ENCODE assay signal across 35 cellular contexts in the genomic region with DNA sequence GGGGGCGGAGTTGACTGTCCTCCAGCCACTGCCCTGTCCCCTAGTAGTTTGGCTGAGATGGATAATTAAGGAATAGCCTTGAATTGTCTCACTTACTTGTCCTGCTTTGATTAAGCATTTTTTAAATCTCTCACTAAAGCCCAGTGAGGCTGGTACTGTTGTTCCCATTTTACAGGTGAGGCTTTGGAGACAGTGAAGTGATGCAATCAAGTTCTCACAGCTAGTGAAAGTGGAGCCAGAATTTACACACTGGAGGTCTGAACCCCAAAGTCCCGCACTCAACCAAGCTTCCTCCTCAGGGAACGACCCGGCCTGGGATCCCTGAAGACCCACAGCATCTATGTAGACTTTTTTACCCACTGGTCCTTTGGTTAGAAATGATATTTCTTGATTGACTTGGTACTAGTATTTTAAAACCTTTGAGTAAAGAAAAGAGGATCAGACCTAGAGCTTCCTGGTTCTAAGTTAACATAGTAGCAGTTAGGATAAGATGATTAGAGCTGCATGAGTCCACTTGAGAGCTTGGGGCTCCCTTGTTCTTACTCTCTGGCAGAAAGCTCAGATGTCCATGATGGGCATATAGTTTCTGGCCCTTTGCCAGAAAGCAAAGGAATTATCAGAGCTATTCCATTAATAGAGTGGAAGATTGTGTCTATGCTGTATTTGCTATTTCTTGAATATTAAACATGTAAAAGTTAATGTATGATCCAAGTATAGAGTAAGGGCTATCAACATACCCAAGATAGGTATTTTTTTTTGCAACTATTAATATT.
A peak's percentile ranks its signal among the peaks of the same experiment; 100 is the strongest.
DNase-seq lines count a peak whose midpoint lies in the region; ATAC-seq, FAIRE-seq and TF ChIP-seq lines count a peak whose summit lies in the region.
"Had no signal": no experiment of that assay in that cellular context is flagged by ENCODE, and none has a peak within 500 bp of the region (broad histone marks: within the 10 kb centered on the region; RNA-seq: fewer than 3 reads in every experiment).

No MANE protein-coding gene starts in this region.

- TF ChIP-seq EP300 in upper lobe of left lung (IDR thresholded peaks at IDR 0.05), result no peak

- TF ChIP-seq POLR2A in upper lobe of left lung (IDR thresholded peaks at IDR 0.05), result no peak

- H3K36me3 ChIP-seq in upper lobe of left lung, result no peaks in the 10 kb centered on the region
- H3K36me3 ChIP-seq: adrenal gland; BLaER1 treated with 17β-estradiol and CSF1 and Interleukin-3, amounts not matched to agents 10 nM and 100 nM; HAP-1; sigmoid colon; suprapubic skin had no signal

- H3K27me3 Mint-ChIP-seq in osteocyte (ENCODE audit: unreplicated experiment), result no peaks in the 10 kb centered on the region
- H3K27me3 Mint-ChIP-seq in activated CD4-positive, alpha-beta T cell treated with anti-CD3 and anti-CD28 coated beads, Interleukin-2, amount 10 ng/mL, durations not matched to agents 24 days and 14 days, result no peaks in the 10 kb centered on the region
- H3K27me3 Mint-ChIP-seq: activated naive CD4-positive, alpha-beta T cell treated with anti-CD3 and anti-CD28 coated beads, Interleukin-2, amount 10 ng/mL, durations not matched to agents 7 days and 5 days; activated T-helper 17 cell treated with anti-CD3 and anti-CD28 coated beads, Interleukin-2, amount 50 U/mL, for 72 hours; brain had no signal

- ATAC-seq in right cardiac atrium (no peak), Right ventricle myocardium superior (ENCODE audit: poor library complexity) (no peak), upper lobe of left lung (ENCODE audit: low FRiP score in 2 of 2) (no peak)
- ATAC-seq: activated T-helper 17 cell treated with anti-CD3 and anti-CD28 coated beads, Interleukin-2, amount 50 U/mL, for 72 hours; left colon had no signal

- TF ChIP-seq CTCF in osteocyte (IDR thresholded peaks at IDR 0.05) (no peak), upper lobe of left lung (IDR thresholded peaks at IDR 0.05) (no peak)

- intact Hi-C loops in right cardiac atrium (cut with DNase I), result no loop called here
- intact Hi-C loops in Right ventricle myocardium superior (cut with DNase I), result no loop called here
- intact Hi-C loops in activated CD4-positive, alpha-beta T cell treated with anti-CD3 and anti-CD28 coated beads, Interleukin-2, amount 10 ng/mL, durations not matched to agents 24 days and 14 days (cut with micrococcal nuclease), result no loop called here

- H3K27me3 ChIP-seq in right cardiac atrium (ENCODE audit: control insufficient read depth, insufficient read depth) (no peaks in the 10 kb centered on the region), upper lobe of left lung (no peaks in the 10 kb centered on the region)
- H3K27me3 ChIP-seq: adrenal gland; BLaER1 treated with 17β-estradiol and CSF1 and Interleukin-3, amounts not matched to agents 10 nM and 100 nM; dorsolateral prefrontal cortex; hepatocyte; sigmoid colon; suprapubic skin had no signal

- H3K4me1 Mint-ChIP-seq in osteocyte (ENCODE audit: unreplicated experiment), result peaks cover 22% of the 10 kb centered on the region
- no peaks in the 10 kb centered on the region for H3K4me1 Mint-ChIP-seq in activated CD4-positive, alpha-beta T cell treated with anti-CD3 and anti-CD28 coated beads, Interleukin-2, amount 10 ng/mL, durations not matched to agents 24 days and 14 days
- H3K4me1 Mint-ChIP-seq: activated naive CD4-positive, alpha-beta T cell treated with anti-CD3 and anti-CD28 coated beads, Interleukin-2, amount 10 ng/mL, durations not matched to agents 7 days and 5 days; activated T-helper 17 cell treated with anti-CD3 and anti-CD28 coated beads, Interleukin-2, amount 50 U/mL, for 72 hours had no signal

- peak overlapping the region; percentile 31 for H3K27ac Mint-ChIP-seq in osteocyte (ENCODE audit: unreplicated experiment)
- H3K27ac Mint-ChIP-seq in activated CD4-positive, alpha-beta T cell treated with anti-CD3 and anti-CD28 coated beads, Interleukin-2, amount 10 ng/mL, durations not matched to agents 24 days and 14 days, result no peak overlapping the region
- H3K27ac Mint-ChIP-seq: activated naive CD4-positive, alpha-beta T cell treated with anti-CD3 and anti-CD28 coated beads, Interleukin-2, amount 10 ng/mL, durations not matched to agents 7 days and 5 days; activated T-helper 17 cell treated with anti-CD3 and anti-CD28 coated beads, Interleukin-2, amount 50 U/mL, for 72 hours; T-helper 2 cell treated with Interferon-gamma antibody and Interleukin-4, amounts not matched to agents 5 μg/mL and 100 μg/mL, for 36 hours had no signal

- 96% methylated on average over 4 of the region's 4 CpGs for WGBS in right cardiac atrium
- 91 to 96% methylated on average over 4 of the region's 4 CpGs for WGBS in upper lobe of left lung, 2 donors

- H3K4me3 ChIP-seq in right cardiac atrium (ENCODE audit: low read length), result no peak overlapping the region
- H3K4me3 ChIP-seq in upper lobe of left lung, result no peak overlapping the region
- H3K4me3 ChIP-seq: adrenal gland; BLaER1 treated with 17β-estradiol and CSF1 and Interleukin-3, amounts not matched to agents 10 nM and 100 nM; dorsolateral prefrontal cortex; HAP-1; hepatocyte; PC-9; sigmoid colon; suprapubic skin had no signal

- DNase-seq in DMS 273 (lab: John Stamatoyannopoulos, UW; ENCODE audit: unreplicated experiment) (peak; percentile 21), DMS 273 treated with DMSO at 0.1 percent for 48 hours (lab: John Stamatoyannopoulos, UW) (no peak), right cardiac atrium (no peak), Right ventricle myocardium superior (no peak), osteocyte (ENCODE audit: extremely low spot score, unreplicated experiment) (no peak), upper lobe of left lung (no peak), HTR-8/SVneo (ENCODE audit: insufficient read length, low spot score) (no peak)
- no peak for DNase-seq in activated CD4-positive, alpha-beta T cell treated with anti-CD3 and anti-CD28 coated beads, Interleukin-2, amount 10 ng/mL, durations not matched to agents 24 days and 14 days
- DNase-seq: activated naive CD4-positive, alpha-beta T cell treated with anti-CD3 and anti-CD28 coated beads, Interleukin-2, amount 10 ng/mL, durations not matched to agents 7 days and 5 days; adrenal gland; DMS79 treated with DMSO at 0.1 percent for 48 hours; dorsolateral prefrontal cortex; GDM1; left colon; mesendoderm; MV-4-11; NCI-H1436; NCI-H2107; NCI-H446 treated with DMSO at 0.1 percent for 48 hours; NK-92 treated with Interleukin-12 subunit alpha and Interleukin-12 subunit beta, amount 100 ng/mL, for 24 hours; PC-9; SHP77; sigmoid colon; stimulated activated naive CD4-positive, alpha-beta T cell had no signal

- H3K9me3 Mint-ChIP-seq in osteocyte (ENCODE audit: unreplicated experiment), result peaks cover 5% of the 10 kb centered on the region
- H3K9me3 Mint-ChIP-seq in activated CD4-positive, alpha-beta T cell treated with anti-CD3 and anti-CD28 coated beads, Interleukin-2, amount 10 ng/mL, durations not matched to agents 24 days and 14 days, result no peaks in the 10 kb centered on the region
- H3K9me3 Mint-ChIP-seq: activated naive CD4-positive, alpha-beta T cell treated with anti-CD3 and anti-CD28 coated beads, Interleukin-2, amount 10 ng/mL, durations not matched to agents 7 days and 5 days; activated T-helper 17 cell treated with anti-CD3 and anti-CD28 coated beads, Interleukin-2, amount 50 U/mL, for 72 hours; T-helper 2 cell treated with Interferon-gamma antibody and Interleukin-4, amounts not matched to agents 5 μg/mL and 100 μg/mL, for 36 hours had no signal

- H3K27ac ChIP-seq in right cardiac atrium (ENCODE audit: low read length) (peak overlapping the region; percentile 30), upper lobe of left lung (peak overlapping the region in 3 of 4 donors; percentile 60 to 75 (median 65))
- H3K27ac ChIP-seq: 22Rv1; adrenal gland; BLaER1 treated with 17β-estradiol and CSF1 and Interleukin-3, amounts not matched to agents 10 nM and 100 nM; hepatocyte; PC-9; sigmoid colon; suprapubic skin had no signal

- no peaks in the 10 kb centered on the region for H3K9me3 ChIP-seq in right cardiac atrium (ENCODE audit: control insufficient read depth, low read length)
- no peaks in the 10 kb centered on the region for H3K9me3 ChIP-seq in upper lobe of left lung
- H3K9me3 ChIP-seq: adrenal gland; BLaER1 treated with 17β-estradiol and CSF1 and Interleukin-3, amounts not matched to agents 10 nM and 100 nM; HAP-1; sigmoid colon; suprapubic skin had no signal

- H3K36me3 Mint-ChIP-seq in osteocyte (ENCODE audit: unreplicated experiment), result no peaks in the 10 kb centered on the region
- peaks cover 3% of the 10 kb centered on the region for H3K36me3 Mint-ChIP-seq in activated CD4-positive, alpha-beta T cell treated with anti-CD3 and anti-CD28 coated beads, Interleukin-2, amount 10 ng/mL, durations not matched to agents 24 days and 14 days (ENCODE audit: low read depth)
- H3K36me3 Mint-ChIP-seq: brain had no signal

- H3K4me1 ChIP-seq in right cardiac atrium (ENCODE audit: control insufficient read depth, insufficient read depth, low read length), result peaks cover 11% of the 10 kb centered on the region
- peaks cover 19 to 50% (median 32%) of the 10 kb centered on the region in 4 donors for H3K4me1 ChIP-seq in upper lobe of left lung
- H3K4me1 ChIP-seq: adrenal gland; BLaER1 treated with 17β-estradiol and CSF1 and Interleukin-3, amounts not matched to agents 10 nM and 100 nM had no signal

- H3K4me3 Mint-ChIP-seq in osteocyte (ENCODE audit: unreplicated experiment), result no peak overlapping the region
- H3K4me3 Mint-ChIP-seq in activated CD4-positive, alpha-beta T cell treated with anti-CD3 and anti-CD28 coated beads, Interleukin-2, amount 10 ng/mL, durations not matched to agents 24 days and 14 days, result no peak overlapping the region
- H3K4me3 Mint-ChIP-seq: activated naive CD4-positive, alpha-beta T cell treated with anti-CD3 and anti-CD28 coated beads, Interleukin-2, amount 10 ng/mL, durations not matched to agents 7 days and 5 days; activated T-helper 17 cell treated with anti-CD3 and anti-CD28 coated beads, Interleukin-2, amount 50 U/mL, for 72 hours; T-helper 2 cell treated with Interferon-gamma antibody and Interleukin-4, amounts not matched to agents 5 μg/mL and 100 μg/mL, for 36 hours had no signal

- no peak for FAIRE-seq in HTR-8/SVneo (lab: Jason Lieb, UNC)
- FAIRE-seq: endothelial cell of umbilical vein, frontal cortex, urothelium cell line had no signal
